22 cellular contexts compared by ENCODE assay signal in genomic region chr7:28440055-28440601, GRCh38. TPM values are rescaled to one million over a fixed set of nuclear protein-coding genes. Genes with fewer than 3 reads are reported as not detected.
DNase-seq lines count a peak whose midpoint lies in the region; ATAC-seq, FAIRE-seq and TF ChIP-seq lines count a peak whose summit lies in the region.
"Had no signal": no experiment of that assay in that cellular context is flagged by ENCODE, and none has a peak within 500 bp of the region (broad histone marks: within the 10 kb centered on the region; RNA-seq: fewer than 3 reads in every experiment).

No MANE protein-coding gene starts in this region.

- no peaks in the 10 kb centered on the region for H3K9me1 ChIP-seq in K562 (ENCODE audit: control insufficient read depth, insufficient read depth, low read length)

- H3K9me3 ChIP-seq in K562 (replicated peaks; ENCODE audit: control insufficient read depth, insufficient read depth, low read depth, low read length): no peaks in the 10 kb centered on the region
- no peaks in the 10 kb centered on the region for H3K9me3 ChIP-seq in stomach
- H3K9me3 ChIP-seq: HAP-1, SK-N-SH had no signal

- H3K27me3 ChIP-seq in K562 (ENCODE audit: control insufficient read depth in 2 of 2, insufficient read depth in 2 of 2, low read length in 2 of 2) (no peaks in the 10 kb centered on the region), stomach (no peaks in the 10 kb centered on the region)
- H3K27me3 ChIP-seq: BLaER1 had no signal

- 0% methylated on average over 8 of the region's 8 CpGs for whole genome bisulfite sequencing in K562 (ENCODE audit: insufficient coverage, low coverage, missing lambda C conversion rate)
- 83 to 88% (median 86%) methylated on average over 8 of the region's 8 CpGs for WGBS in stomach, 5 donors

- no peak for TF ChIP-seq RAD21 in K562 (CRISPR knock-in tag; conservative IDR thresholded peaks at IDR 0.05 in 1 of 2, IDR thresholded peaks at IDR 0.05 in 1 of 2)

- H3K79me2 ChIP-seq in K562 (ENCODE audit: control insufficient read depth, insufficient read depth, low read length): no peaks in the 10 kb centered on the region

- POLR2A ChIA-PET in K562 (lab: Yijun Ruan, JAX): no interaction called here

- no peak overlapping the region for H3K27ac ChIP-seq in K562 (ENCODE audit: extremely low read depth, low read depth, low read length)
- H3K27ac ChIP-seq in stomach: no peak overlapping the region
- H3K27ac ChIP-seq: BLaER1 had no signal

- TF ChIP-seq POLR2A in K562 (conservative IDR thresholded peaks at IDR 0.05): no peak
- TF ChIP-seq POLR2A in stomach (IDR thresholded peaks at IDR 0.05): no peak

- no peak overlapping the region for H3K9ac ChIP-seq in K562 (ENCODE audit: insufficient read depth in 1 of 2, low read depth in 2 of 2, low read length in 2 of 2)
- H3K9ac ChIP-seq: BLaER1, SK-N-SH had no signal

- H2AFZ ChIP-seq in K562 (ENCODE audit: low read depth, low read length): no peak overlapping the region

- ATAC-seq in K562: no peak
- no peak for ATAC-seq in HG03439 (IDR thresholded peaks at IDR 0.05; ENCODE audit: unreplicated experiment)

- in situ Hi-C loops in K562 (cut with MboI): no loop called here

- DNase-seq in NCI-H2171 treated with DMSO at 0.1 percent for 48 hours (lab: John Stamatoyannopoulos, UW) (peak; percentile 9), NCI-H2171 (lab: John Stamatoyannopoulos, UW) (no peak), NCI-H1105 (lab: John Stamatoyannopoulos, UW) (peak; percentile 41), NCI-H524 (lab: John Stamatoyannopoulos, UW) (peak; percentile 33 to 57), K562 (ENCODE audit: extremely low read depth in 1 of 4, low spot score in 3 of 4) (no peak), stomach (no peak)
- DNase-seq: CD4-positive, CD25-positive, alpha-beta regulatory T cell; GOT3; KBM-7; MV-4-11; NCI-H1436 treated with DMSO at 0.1 percent for 48 hours; NCI-H187 treated with DMSO at 0.1 percent for 48 hours; NCI-H345; NCI-H510A treated with DMSO at 0.1 percent for 48 hours; SK-N-SH; SW 1271; T-helper 9 cell had no signal

- no peak for TF ChIP-seq CTCF in K562 (IDR thresholded peaks at IDR 0.05 in 2 of 3, conservative IDR thresholded peaks at IDR 0.05 in 1 of 3; ENCODE audit: insufficient read depth in 2 of 3, low read depth in 1 of 3, low read length in 3 of 3)
- TF ChIP-seq CTCF in stomach (IDR thresholded peaks at IDR 0.05): no peak

- TF ChIP-seq EP300 in K562 (IDR thresholded peaks at IDR 0.05; ENCODE audit: low read length) (no peak), stomach (IDR thresholded peaks at IDR 0.05) (no peak)

- H3K4me3 ChIP-seq in K562 (no peak overlapping the region), stomach (no peak overlapping the region)
- H3K4me3 ChIP-seq: BLaER1, HAP-1 had no signal

- no peak overlapping the region for H3K4me2 ChIP-seq in K562 (ENCODE audit: insufficient read depth, low read length)
- H3K4me2 ChIP-seq: BLaER1, SK-N-SH had no signal

- no peak for FAIRE-seq in K562 (lab: Jason Lieb, UNC)
- FAIRE-seq: D721Med, GM18507 had no signal

- CTCF ChIA-PET in K562 (lab: Yijun Ruan, JAX; ENCODE audit: low intra/inter-chr PET ratio): no interaction called here

- no TSS peak for BruUV-seq in K562 (replicated peaks; lab: Mats Ljungman, UMichigan)

- no peaks in the 10 kb centered on the region for H3K36me3 ChIP-seq in K562 (ENCODE audit: control insufficient read depth, insufficient read depth, low read length)
- no peaks in the 10 kb centered on the region for H3K36me3 ChIP-seq in stomach
- H3K36me3 ChIP-seq: BLaER1, HAP-1 had no signal

- intact Hi-C loops in K562 (cut with micrococcal nuclease) (no loop called here), stomach (cut with DNase I; ENCODE audit: low total_unique reads) (no loop called here)

- H3K4me1 ChIP-seq in K562 (replicated peaks in 1 of 2; ENCODE audit: control insufficient read depth in 2 of 2, insufficient read depth in 2 of 2, low read length in 2 of 2) (no peaks in the 10 kb centered on the region), stomach (no peaks in the 10 kb centered on the region)
- H3K4me1 ChIP-seq: BLaER1, HAP-1 had no signal

- no peaks in the 10 kb centered on the region; the same call in 1 of the 2 replicates for H4K20me1 ChIP-seq in K562 (replicated peaks; ENCODE audit: control insufficient read depth, insufficient read depth, low read length)
- H4K20me1 ChIP-seq: BLaER1 had no signal

TF ChIP-seq in K562, 482 proteins besides CTCF, POLR2A, EP300 and RAD21:
- TF ChIP-seq C11orf30 (IDR thresholded peaks at IDR 0.05; ENCODE audit: low read depth) (0 out of 2 replicates have a peak, but pooled peaks have one; percentile 5), FOS (IDR thresholded peaks at IDR 0.05; ENCODE audit: extremely low read depth, insufficient read length) (no peak), MAFF (IDR thresholded peaks at IDR 0.05; ENCODE audit: low read length) (0 out of 2 replicates have a peak, but pooled peaks have one; percentile 5)

RNA-seq across cellular contexts. Expression of gene CREB5, which starts 27.8 kb away (rescaled TPM):
- total RNA-seq in K562 (2011; cell fraction: chromatin; rRNA removed; ENCODE audit: low replicate concordance): 0.83 and 1.1 TPM in 2 replicates
- 0.67 and 1.4 TPM in 2 replicates for total RNA-seq in K562 (2011; cell fraction: nucleolus; rRNA removed)
- total RNA-seq in K562 (2011; cell fraction: nucleoplasm; rRNA removed): 1.2 and 3.1 TPM in 2 replicates
- total RNA-seq in K562 (2014; rRNA removed): 1.7 and 1.9 TPM in 2 replicates
- total RNA-seq in K562 (2014; rRNA removed; fragmentation: Illumina TruSeq; extraction: Trizol): 2.4 and 3.2 TPM in 2 replicates
- 2.9 and 3.1 TPM in 2 replicates for total RNA-seq in K562 (2015; rRNA removed; fragmentation: Illumina TruSeq; extraction: Trizol)
- total RNA-seq in K562 (2021): 3.6 and 6.4 TPM in 2 replicates
- polyA plus RNA-seq in K562 (2011; rRNA removed): 0.33 and 0.37 TPM in 2 replicates
- 0.46 and 1.3 TPM in 2 replicates for polyA plus RNA-seq in K562 (2011; cell fraction: cytosol; rRNA removed)
- polyA plus RNA-seq in K562 (2011; cell fraction: nucleus; rRNA removed): 1.3 and 1.9 TPM in 2 replicates
- polyA plus RNA-seq in K562 (2012): 2.8 and 9.0 TPM in 2 replicates
- polyA plus RNA-seq in K562 (2014; fragmentation: Illumina TruSeq; extraction: Trizol): 3.9 and 4.0 TPM in 2 replicates
- 1 to 10 TPM in 1 of 2 experiments, under 1 TPM in 1; 0.99 to 1.2 TPM for polyA plus RNA-seq in K562 (2014; fragmentation: Nextera tagmentation; extraction: Ambion mirVana)
- 1.8 and 2.1 TPM in 2 replicates for polyA plus RNA-seq in K562 (2014; rRNA removed)
- polyA minus RNA-seq in K562 (2011; rRNA and poly(A)+ RNA removed): 1.1 and 1.2 TPM in 2 replicates
- polyA minus RNA-seq in K562 (2011; cell fraction: cytosol; rRNA and poly(A)+ RNA removed): 1.5 TPM in 1 of 2 replicates, not detected in the other
- polyA minus RNA-seq in K562 (2011; cell fraction: nucleus; rRNA and poly(A)+ RNA removed): 1.9 and 2.1 TPM in 2 replicates
- 10 to 100 TPM in 2 of 5 donors, 1 to 10 TPM in 1, under 1 TPM in 1, not detected in 1; 0.89 to 30.3 (median 7.3) TPM for total RNA-seq in stomach
- polyA plus RNA-seq in stomach: 1 to 10 TPM in 2 of 3 donors, under 1 TPM in 1; 0.68 to 3.8 (median 1.5) TPM
- polyA plus RNA-seq: CD4-positive, CD25-positive, alpha-beta regulatory T cell had no signal

Comparison
In these comparisons a context has a peak if more than half of its experiments do, and no peak if none do; other contexts are left out.
1. DNase-seq: peak in NCI-H2171 treated with DMSO at 0.1 percent for 48 hours (single experiment), NCI-H1105 (single experiment) and NCI-H524 (2 of 2); none in NCI-H2171 (single experiment), K562 (0 of 4) and stomach (single experiment).